Comparison of ENCODE assay signal across 1 cellular context in genomic region chr17:45371414-45372324, GRCh38.
TF ChIP-seq lines count a peak whose summit lies in the region.

No MANE protein-coding gene starts in this region.

TF ChIP-seq in HepG2, 621 proteins besides CTCF, POLR2A, EP300 and RAD21 (continued from another document and continues in another):
- TF ChIP-seq ZGPAT (CRISPR knock-in tag; IDR thresholded peaks at IDR 0.05), result peak; percentile 95
- peak; percentile 51; the same call in 1 of the 2 replicates for TF ChIP-seq IRF9 (CRISPR knock-in tag; IDR thresholded peaks at IDR 0.05; ENCODE audit: borderline replicate concordance)
- no peak for TF ChIP-seq PCBP2 (optimal IDR thresholded peaks at IDR 0.05; ENCODE audit: low read depth, low read length, poor library complexity, severe bottlenecking)
- no peak for TF ChIP-seq ZNF296 (CRISPR knock-in tag; conservative IDR thresholded peaks at IDR 0.05)
- no peak for TF ChIP-seq ZNF235 (CRISPR knock-in tag; IDR thresholded peaks at IDR 0.05; ENCODE audit: borderline replicate concordance)
- TF ChIP-seq CREB3 (CRISPR knock-in tag; IDR thresholded peaks at IDR 0.05), result no peak
- TF ChIP-seq ZNF552 (CRISPR knock-in tag; IDR thresholded peaks at IDR 0.05; ENCODE audit: borderline replicate concordance), result 0 out of 2 replicates have a peak, but pooled peaks have one; percentile 55
- no peak for TF ChIP-seq PRDM10 (CRISPR knock-in tag; IDR thresholded peaks at IDR 0.05; ENCODE audit: low read depth)
- TF ChIP-seq SYNCRIP (IDR thresholded peaks at IDR 0.05; ENCODE audit: insufficient read depth, low read depth, low read length), result no peak
- peak; percentile 45; the same call in 1 of the 2 replicates for TF ChIP-seq ZNF614 (CRISPR knock-in tag; IDR thresholded peaks at IDR 0.05; ENCODE audit: borderline replicate concordance)
- peak; percentile 67; the same call in 1 of the 2 replicates for TF ChIP-seq ZNF205 (CRISPR knock-in tag; IDR thresholded peaks at IDR 0.05)
- peak; percentile 86 for TF ChIP-seq ZNF225 (CRISPR knock-in tag; IDR thresholded peaks at IDR 0.05)
- TF ChIP-seq ZNF253 (CRISPR knock-in tag; IDR thresholded peaks at IDR 0.05; ENCODE audit: borderline replicate concordance), result no peak
- peak; percentile 63 for TF ChIP-seq CCDC6 (CRISPR knock-in tag; IDR thresholded peaks at IDR 0.05)
- TF ChIP-seq ZC3H13 (CRISPR knock-in tag; IDR thresholded peaks at IDR 0.05), result peak; percentile 41; the same call in 1 of the 2 replicates
- no peak for TF ChIP-seq SRF (IDR thresholded peaks at IDR 0.05; ENCODE audit: low read depth, low read length)
- TF ChIP-seq PLRG1 (conservative IDR thresholded peaks at IDR 0.05), result no peak
- TF ChIP-seq ZNF264 (CRISPR knock-in tag; IDR thresholded peaks at IDR 0.05), result no peak
- TF ChIP-seq ZNF362 (CRISPR knock-in tag; IDR thresholded peaks at IDR 0.05; ENCODE audit: borderline replicate concordance), result peak; percentile 82
- peak; percentile 98 for TF ChIP-seq JUNB (CRISPR knock-in tag; IDR thresholded peaks at IDR 0.05; ENCODE audit: borderline replicate concordance)
- TF ChIP-seq ZNF451 (CRISPR knock-in tag; IDR thresholded peaks at IDR 0.05), result 0 out of 2 replicates have a peak, but pooled peaks have one; percentile 28
- no peak for TF ChIP-seq ZBTB3 (CRISPR knock-in tag; IDR thresholded peaks at IDR 0.05; ENCODE audit: borderline replicate concordance, low read depth)
- no peak for TF ChIP-seq RNF219 (CRISPR knock-in tag; IDR thresholded peaks at IDR 0.05)
- peak; percentile 94 for TF ChIP-seq ZNF800 (CRISPR knock-in tag; IDR thresholded peaks at IDR 0.05)
- peak; percentile 47 for TF ChIP-seq FOXA3 (CRISPR knock-in tag; IDR thresholded peaks at IDR 0.05)
- peak; percentile 91; the same call in 1 of the 2 replicates for TF ChIP-seq ZNF724P (CRISPR knock-in tag; IDR thresholded peaks at IDR 0.05; ENCODE audit: borderline replicate concordance)
- TF ChIP-seq KDM2A (CRISPR knock-in tag; IDR thresholded peaks at IDR 0.05; ENCODE audit: borderline replicate concordance, low read depth), result peak; percentile 62; the same call in 1 of the 2 replicates
- 0 out of 2 replicates have a peak, but pooled peaks have one; percentile 15 for TF ChIP-seq MIER2 (CRISPR knock-in tag; IDR thresholded peaks at IDR 0.05)
- peak; percentile 73 for TF ChIP-seq BCL3 (CRISPR knock-in tag; IDR thresholded peaks at IDR 0.05)
- no peak for TF ChIP-seq PAF1 (CRISPR knock-in tag; IDR thresholded peaks at IDR 0.05)
- peak; percentile 53; the same call in 1 of the 2 replicates for TF ChIP-seq SNAPC4 (CRISPR knock-in tag; IDR thresholded peaks at IDR 0.05)
- peak; percentile 86; the same call in 1 of the 2 replicates for TF ChIP-seq AKAP8 (CRISPR knock-in tag; IDR thresholded peaks at IDR 0.05)
- TF ChIP-seq MIER3 (CRISPR knock-in tag; IDR thresholded peaks at IDR 0.05; ENCODE audit: borderline replicate concordance), result no peak
- TF ChIP-seq HMGA1 (CRISPR knock-in tag; conservative IDR thresholded peaks at IDR 0.05), result no peak
- TF ChIP-seq RFXANK (CRISPR knock-in tag; IDR thresholded peaks at IDR 0.05), result peak; percentile 5; the same call in 1 of the 2 replicates
